11 cellular contexts compared by ENCODE assay signal in genomic region chr1:22201023-22201422, GRCh38. TPM values are rescaled to one million over a fixed set of nuclear protein-coding genes. Genes with fewer than 3 reads are reported as not detected.
"Had no signal": no experiment of that assay in that cellular context is flagged by ENCODE, and none has a peak within 500 bp of the region (broad histone marks: within the 10 kb centered on the region; RNA-seq: fewer than 3 reads in every experiment).

No MANE protein-coding gene starts in this region.

- H3K4me2 ChIP-seq: GM23338 had no signal

- H2AFZ ChIP-seq: GM23248, GM23338 had no signal

- H3K4me1 ChIP-seq: HAP-1 had no signal

- H3K9ac ChIP-seq: GM23248 had no signal

- DNase-seq: GM23248, GOT3, H7, H9, HCEC 1CT, HFFc6 had no signal

- H3K36me3 ChIP-seq: HAP-1 had no signal

- ATAC-seq: GM23338, HCT116 had no signal

- H3K27ac ChIP-seq: GM23248 had no signal

- FAIRE-seq: H1, H54 had no signal

- H3K4me3 ChIP-seq: GM23248, GM23338, HAP-1 had no signal

- H3K9me3 ChIP-seq: HAP-1 had no signal

RNA-seq across cellular contexts. Expression of gene WNT4, which starts 58.1 kb away (rescaled TPM):
- total RNA-seq: HFFc6 had no signal
